In the genomic region with DNA sequence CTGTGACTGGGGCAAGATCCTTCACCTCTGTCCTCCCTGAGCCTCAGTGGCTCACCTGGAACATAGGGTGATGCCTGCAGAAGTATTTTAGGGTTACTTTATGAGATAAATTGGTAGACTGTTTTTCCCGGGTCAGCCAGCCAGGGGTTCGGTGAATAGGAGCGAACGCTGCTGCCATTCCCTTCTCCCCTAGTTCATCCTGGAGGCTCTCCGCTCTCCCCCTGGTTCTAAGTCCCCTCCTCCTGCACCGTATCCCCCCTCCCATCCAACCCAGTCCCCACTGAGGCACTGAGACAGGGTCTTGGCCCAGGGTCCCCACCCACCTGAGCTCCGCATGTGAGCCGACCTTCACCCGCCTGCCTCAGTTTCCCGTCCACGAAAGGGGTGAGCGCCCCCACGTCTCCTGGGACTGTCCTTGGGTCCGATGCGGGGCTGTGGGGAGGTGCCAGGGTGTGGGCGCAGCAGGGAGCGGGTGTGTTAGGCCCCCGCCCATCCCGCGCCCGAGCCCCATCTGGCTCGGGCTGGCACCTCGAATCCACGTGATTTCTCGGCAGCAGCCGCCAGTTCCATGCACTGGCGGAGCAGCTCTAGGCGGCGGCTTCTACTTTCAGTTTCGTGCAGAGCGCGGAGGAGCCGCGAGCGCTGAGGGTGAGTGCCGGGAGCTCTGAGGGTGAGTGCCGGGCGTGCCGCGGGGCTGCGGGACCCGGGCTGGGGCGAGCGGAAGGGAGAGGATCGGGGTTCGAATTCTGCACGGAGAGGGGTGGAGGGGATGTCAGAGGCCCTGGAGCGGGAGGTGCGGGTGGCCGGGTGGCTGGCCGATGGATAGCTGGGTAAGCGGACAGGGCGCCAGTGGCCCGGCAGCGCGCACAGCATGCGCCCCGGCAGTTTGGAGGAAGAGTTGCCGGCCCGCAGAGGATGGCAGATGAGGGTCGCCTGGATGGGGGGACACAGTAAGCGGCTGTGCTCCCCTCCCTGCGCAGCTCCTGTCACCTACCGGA, we compare ENCODE assay signal across 8 cellular contexts. TPM values are rescaled to one million over a fixed set of nuclear protein-coding genes. Genes with fewer than 3 reads are reported as not detected.
DNase-seq lines count a peak whose midpoint lies in the region; ATAC-seq and TF ChIP-seq lines count a peak whose summit lies in the region.

A gene with protein sequence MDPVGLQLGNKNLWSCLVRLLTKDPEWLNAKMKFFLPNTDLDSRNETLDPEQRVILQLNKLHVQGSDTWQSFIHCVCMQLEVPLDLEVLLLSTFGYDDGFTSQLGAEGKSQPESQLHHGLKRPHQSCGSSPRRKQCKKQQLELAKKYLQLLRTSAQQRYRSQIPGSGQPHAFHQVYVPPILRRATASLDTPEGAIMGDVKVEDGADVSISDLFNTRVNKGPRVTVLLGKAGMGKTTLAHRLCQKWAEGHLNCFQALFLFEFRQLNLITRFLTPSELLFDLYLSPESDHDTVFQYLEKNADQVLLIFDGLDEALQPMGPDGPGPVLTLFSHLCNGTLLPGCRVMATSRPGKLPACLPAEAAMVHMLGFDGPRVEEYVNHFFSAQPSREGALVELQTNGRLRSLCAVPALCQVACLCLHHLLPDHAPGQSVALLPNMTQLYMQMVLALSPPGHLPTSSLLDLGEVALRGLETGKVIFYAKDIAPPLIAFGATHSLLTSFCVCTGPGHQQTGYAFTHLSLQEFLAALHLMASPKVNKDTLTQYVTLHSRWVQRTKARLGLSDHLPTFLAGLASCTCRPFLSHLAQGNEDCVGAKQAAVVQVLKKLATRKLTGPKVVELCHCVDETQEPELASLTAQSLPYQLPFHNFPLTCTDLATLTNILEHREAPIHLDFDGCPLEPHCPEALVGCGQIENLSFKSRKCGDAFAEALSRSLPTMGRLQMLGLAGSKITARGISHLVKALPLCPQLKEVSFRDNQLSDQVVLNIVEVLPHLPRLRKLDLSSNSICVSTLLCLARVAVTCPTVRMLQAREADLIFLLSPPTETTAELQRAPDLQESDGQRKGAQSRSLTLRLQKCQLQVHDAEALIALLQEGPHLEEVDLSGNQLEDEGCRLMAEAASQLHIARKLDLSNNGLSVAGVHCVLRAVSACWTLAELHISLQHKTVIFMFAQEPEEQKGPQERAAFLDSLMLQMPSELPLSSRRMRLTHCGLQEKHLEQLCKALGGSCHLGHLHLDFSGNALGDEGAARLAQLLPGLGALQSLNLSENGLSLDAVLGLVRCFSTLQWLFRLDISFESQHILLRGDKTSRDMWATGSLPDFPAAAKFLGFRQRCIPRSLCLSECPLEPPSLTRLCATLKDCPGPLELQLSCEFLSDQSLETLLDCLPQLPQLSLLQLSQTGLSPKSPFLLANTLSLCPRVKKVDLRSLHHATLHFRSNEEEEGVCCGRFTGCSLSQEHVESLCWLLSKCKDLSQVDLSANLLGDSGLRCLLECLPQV (N-terminal part only) (plus strand): TSS at position 610 of the 998 bp plus-strand sequence. CDS start 31,156 bp downstream, outside the sequence.

- H3K4me2 ChIP-seq in DND-41 (ENCODE audit: insufficient read depth, low read length) (peak within 1 kb of the TSS; percentile 95), KMS-11 (peak within 1 kb of the TSS; percentile 95)

- H3K27me3 Mint-ChIP-seq in activated naive CD4-positive, alpha-beta T cell treated with anti-CD3 and anti-CD28 coated beads for 36 hours (ENCODE audit: low read depth) = no peaks in the 10 kb centered on the region

- peak within 1 kb of the TSS; percentile 99 for H3K4me3 Mint-ChIP-seq in activated naive CD4-positive, alpha-beta T cell treated with anti-CD3 and anti-CD28 coated beads for 36 hours

- H3K27me3 ChIP-seq in DND-41 (ENCODE audit: insufficient read depth, low read length, poor library complexity) (no peaks in the 10 kb centered on the region), KMS-11 (ENCODE audit: insufficient read depth, low read depth) (no peaks in the 10 kb centered on the region)

- H3K27ac ChIP-seq in DND-41 (ENCODE audit: low read length) (peak within 1 kb of the TSS; percentile 59), KMS-11 (peak within 1 kb of the TSS; percentile 44), SK-N-MC (no peak within 1 kb of the TSS)

- H3K36me3 ChIP-seq in DND-41 (ENCODE audit: insufficient read depth, low read length) (no peaks in the 10 kb centered on the region), KMS-11 (ENCODE audit: insufficient read depth) (no peaks in the 10 kb centered on the region), SK-N-MC (ENCODE audit: insufficient read depth, low read length) (no peaks in the 10 kb centered on the region)

- H3K4me3 ChIP-seq in DND-41 (ENCODE audit: low read depth in 1 of 2, low read length in 2 of 2) (peak within 1 kb of the TSS; percentile 45 to 80; a peak in 3 of 4 replicates), KMS-11 (IDR thresholded peaks at IDR 0.05; ENCODE audit: insufficient read depth, low read depth, low read length) (no peak within 1 kb of the TSS), SK-N-MC (peak within 1 kb of the TSS; percentile 74)

- CTCF ChIA-PET in activated naive CD4-positive, alpha-beta T cell treated with anti-CD3 and anti-CD28 coated beads for 36 hours (lab: Charles Lee) = interaction anchor here (0.6 to 4.6 kb wide), 4 partner anchors 22 to 53 kb away, joined by 3 to 32 read pairs (median 6); no protein-coding TSS in a partner anchor

- ATAC-seq in DND-41 (ENCODE audit: insufficient read depth, low read depth) (peak; percentile 98), GM21717 (IDR thresholded peaks at IDR 0.05; ENCODE audit: unreplicated experiment) (peak; percentile 76)

- H3K27ac Mint-ChIP-seq in activated naive CD4-positive, alpha-beta T cell treated with anti-CD3 and anti-CD28 coated beads for 36 hours = peak within 1 kb of the TSS; percentile 100

- TF ChIP-seq CTCF in DND-41 (IDR thresholded peaks at IDR 0.05; ENCODE audit: borderline replicate concordance, extremely low read depth, low read length, poor library complexity, severe bottlenecking) (peak; percentile 7), KMS-11 (conservative IDR thresholded peaks at IDR 0.05; ENCODE audit: low read depth, low read length) (no peak)

- no peaks in the 10 kb centered on the region for H4K20me1 ChIP-seq in DND-41 (ENCODE audit: insufficient read depth, low read length)
- H4K20me1 ChIP-seq in KMS-11 (ENCODE audit: insufficient read depth) = no peaks in the 10 kb centered on the region

- peaks cover 18% of the 10 kb centered on the region for H3K4me1 ChIP-seq in DND-41 (ENCODE audit: insufficient read depth, low read length)
- H3K4me1 ChIP-seq in KMS-11 (ENCODE audit: low read depth, poor library complexity, severe bottlenecking) = peaks cover 21% of the 10 kb centered on the region

- H2AFZ ChIP-seq in DND-41 (ENCODE audit: low read depth, low read length) (peak within 1 kb of the TSS; percentile 87), KMS-11 (ENCODE audit: low read depth) (peak within 1 kb of the TSS; percentile 92)

- peak within 1 kb of the TSS; percentile 72 for H3K9ac ChIP-seq in DND-41 (ENCODE audit: low read depth, low read length)
- peak within 1 kb of the TSS; percentile 71 for H3K9ac ChIP-seq in KMS-11
- H3K9ac ChIP-seq in SK-N-MC (ENCODE audit: insufficient read length) = no peak within 1 kb of the TSS

- DNase-seq in DND-41 = peak; percentile 92
- no peak for DNase-seq in SK-N-MC (ENCODE audit: low read depth, low spot score)
- DNase-seq in activated naive CD4-positive, alpha-beta T cell treated with anti-CD3 and anti-CD28 coated beads for 36 hours = peak; percentile 95
- DNase-seq in germinal center (ENCODE audit: low spot score) = peak; percentile 93
- DNase-seq in occipital lobe (lab: John Stamatoyannopoulos, UW) = peak; percentile 83
- peak; percentile 80 for DNase-seq in superior temporal gyrus (ENCODE audit: extremely low spot score)

- H3K79me2 ChIP-seq in DND-41 (ENCODE audit: insufficient read depth, low read length) = no peaks in the 10 kb centered on the region
- H3K79me2 ChIP-seq in KMS-11 (ENCODE audit: insufficient read depth, low read depth) = no peaks in the 10 kb centered on the region

- H3K9me3 Mint-ChIP-seq in activated naive CD4-positive, alpha-beta T cell treated with anti-CD3 and anti-CD28 coated beads for 36 hours = no peaks in the 10 kb centered on the region

- H3K36me3 Mint-ChIP-seq in activated naive CD4-positive, alpha-beta T cell treated with anti-CD3 and anti-CD28 coated beads for 36 hours (ENCODE audit: low read depth) = peaks cover 49% of the 10 kb centered on the region

- H3K4me1 Mint-ChIP-seq in activated naive CD4-positive, alpha-beta T cell treated with anti-CD3 and anti-CD28 coated beads for 36 hours (ENCODE audit: low read depth) = peaks cover 73% of the 10 kb centered on the region

- intact Hi-C loops in activated naive CD4-positive, alpha-beta T cell treated with anti-CD3 and anti-CD28 coated beads for 36 hours (cut with micrococcal nuclease) = loop anchor here (1.0 to 5.0 kb wide), 6 partner anchors 25 to 377 kb away; a partner anchor contains a TSS

- H3K9me3 ChIP-seq in DND-41 (ENCODE audit: insufficient read depth, low read length, severe bottlenecking) (no peaks in the 10 kb centered on the region), SK-N-MC (ENCODE audit: low read depth, low read length) (no peaks in the 10 kb centered on the region)

RNA-seq across cellular contexts. Expression of the gene that starts here (rescaled TPM):
- 100 to 1,000 TPM; 104 to 119 TPM for total RNA-seq in activated naive CD4-positive, alpha-beta T cell treated with anti-CD3 and anti-CD28 coated beads for 36 hours
- total RNA-seq in occipital lobe = 2.0 TPM

Comparison
In these comparisons a context has a peak if more than half of its experiments do, and no peak if none do; other contexts are left out.
1. RNA of the gene that starts here (total RNA-seq): 104 to 119 TPM in activated naive CD4-positive, alpha-beta T cell treated with anti-CD3 and anti-CD28 coated beads for 36 hours; 2.0 TPM in occipital lobe (single experiment); every median in the first group is over 10 times any median in the second.